In the genomic region with DNA sequence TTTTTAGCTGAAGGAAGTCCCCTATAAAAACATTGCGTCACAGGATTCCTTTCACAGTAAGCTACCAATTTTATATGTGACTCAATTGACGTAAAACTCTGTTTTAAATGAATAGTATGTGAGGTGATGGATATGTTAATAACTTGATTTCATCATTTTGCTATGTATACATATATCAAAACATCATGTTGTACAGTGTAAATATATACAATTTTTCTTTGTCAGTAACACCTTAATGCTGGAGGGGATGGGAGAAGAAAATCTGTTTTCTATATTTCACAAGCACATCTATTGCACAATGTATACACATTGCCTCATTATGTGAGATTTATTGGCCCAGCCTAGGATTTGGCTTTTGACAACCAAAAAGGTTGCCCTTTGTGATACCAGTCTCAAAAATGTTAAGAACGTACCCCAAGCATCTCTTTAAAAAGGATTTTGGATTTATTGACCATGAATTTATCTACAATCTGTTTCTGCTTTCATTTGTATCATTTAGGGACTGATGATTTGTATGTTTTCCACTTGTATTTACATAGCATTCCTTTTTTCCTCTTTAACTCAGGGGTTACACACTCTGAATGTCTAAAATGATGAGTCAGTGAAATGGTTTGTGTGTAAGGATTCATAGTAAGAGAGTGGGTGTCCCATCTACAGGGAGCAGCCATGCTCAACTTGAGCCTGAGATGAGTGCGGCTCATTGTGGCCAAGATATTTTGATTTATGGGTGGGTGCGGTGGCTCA, we compare ENCODE assay signal across 9 cellular contexts.
DNase-seq lines count a peak whose midpoint lies in the region; ATAC-seq and TF ChIP-seq lines count a peak whose summit lies in the region.
"Had no signal": no experiment of that assay in that cellular context is flagged by ENCODE, and none has a peak within 500 bp of the region (broad histone marks: within the 10 kb centered on the region; RNA-seq: fewer than 3 reads in every experiment).

No MANE protein-coding gene starts in this region.

- peaks cover 22% of the 10 kb centered on the region for H3K9me1 ChIP-seq in IMR-90 (ENCODE audit: insufficient read depth, low read length)

- no peak overlapping the region for H2AK5ac ChIP-seq in IMR-90 (ENCODE audit: low read depth, low read length)

- 0 out of 4 replicates have a peak overlapping the region, but pooled peaks of 1 of the 2 experiments have one; percentile 37 for H4K8ac ChIP-seq in IMR-90 (ENCODE audit: low read depth in 2 of 2, low read length in 2 of 2)

- no peak overlapping the region for H3K4ac ChIP-seq in IMR-90 (ENCODE audit: low read depth, low read length)

- ATAC-seq in IMR-90 (ENCODE audit: low read depth): peak; percentile 92
- no peak for ATAC-seq in left ventricle myocardium superior
- ATAC-seq: GM23338 had no signal

- CTCF ChIA-PET in IMR-90 (lab: Yijun Ruan, JAX): no interaction called here

- no peak overlapping the region for H2BK20ac ChIP-seq in IMR-90 (ENCODE audit: low read depth, low read length)

- H3K14ac ChIP-seq in IMR-90 (replicated peaks; ENCODE audit: low read depth, low read length): no peak overlapping the region

- POLR2A ChIA-PET in IMR-90 (lab: Charles Lee; ENCODE audit: unreplicated experiment): no interaction called here

- no peak overlapping the region for H2BK120ac ChIP-seq in IMR-90 (ENCODE audit: low read depth, low read length)

- peak overlapping the region; percentile 36; the same call in 1 of the 2 replicates for H4K91ac ChIP-seq in IMR-90 (ENCODE audit: insufficient read depth, low read depth, low read length)

- no peaks in the 10 kb centered on the region for H3K27me3 ChIP-seq in BLaER1 treated with 17β-estradiol and CSF1 and Interleukin-3, amounts not matched to agents 10 nM and 100 nM
- no peaks in the 10 kb centered on the region for H3K27me3 ChIP-seq in IMR-90 (ENCODE audit: control insufficient read depth, insufficient read depth, low read length)
- H3K27me3 ChIP-seq in adipocyte (replicated peaks; ENCODE audit: control insufficient read depth, insufficient read depth, low read length): no peaks in the 10 kb centered on the region
- no peaks in the 10 kb centered on the region for H3K27me3 ChIP-seq in liver (ENCODE audit: control insufficient read depth in 4 of 4, insufficient read depth in 4 of 4, low read length in 3 of 4)
- no peaks in the 10 kb centered on the region for H3K27me3 ChIP-seq in thyroid gland

- no peak for TF ChIP-seq RAD21 in IMR-90 (IDR thresholded peaks at IDR 0.05; ENCODE audit: low read length)
- peak; percentile 44 to 54 for TF ChIP-seq RAD21 in liver (IDR thresholded peaks at IDR 0.05)

- peak overlapping the region in 7 of 11 experiments; percentile 14 to 90 (median 64); a peak in 14 of 22 replicates for H3K4me2 ChIP-seq in BLaER1 treated with 17β-estradiol and CSF1 and Interleukin-3, amounts not matched to agents 10 nM and 100 nM
- H3K4me2 ChIP-seq in IMR-90 (ENCODE audit: low read depth, low read length): peak overlapping the region; percentile 41; the same call in 1 of the 2 replicates
- H3K4me2 ChIP-seq: GM23338 had no signal

- H3K4me3 ChIP-seq in BLaER1 treated with 17β-estradiol and CSF1 and Interleukin-3, amounts not matched to agents 10 nM and 100 nM: no peak overlapping the region
- H3K4me3 ChIP-seq in IMR-90 (ENCODE audit: insufficient read depth, low read depth, low read length) (no peak overlapping the region), adipocyte (ENCODE audit: low read length) (no peak overlapping the region), liver (ENCODE audit: low read depth in 1 of 3, low read length in 3 of 3) (no peak overlapping the region), thyroid gland (replicated peaks in 1 of 3) (no peak overlapping the region)
- H3K4me3 ChIP-seq: GM23338 had no signal

- TF ChIP-seq CTCF in IMR-90 (conservative IDR thresholded peaks at IDR 0.05; ENCODE audit: low read depth, low read length) (no peak), liver (IDR thresholded peaks at IDR 0.05; ENCODE audit: low read depth, low read length, missing input control) (no peak), thyroid gland (IDR thresholded peaks at IDR 0.05) (no peak)

- no peaks in the 10 kb centered on the region for H3K9me3 ChIP-seq in BLaER1 treated with 17β-estradiol and CSF1 and Interleukin-3, amounts not matched to agents 10 nM and 100 nM (replicated peaks in 1 of 11)
- H3K9me3 ChIP-seq in IMR-90 (ENCODE audit: control insufficient read depth, insufficient read depth, low read length) (no peaks in the 10 kb centered on the region), adipocyte (ENCODE audit: control insufficient read depth, low read length) (no peaks in the 10 kb centered on the region), liver (ENCODE audit: control insufficient read depth in 4 of 4, low read length in 3 of 4) (no peaks in the 10 kb centered on the region), thyroid gland (no peaks in the 10 kb centered on the region)

- H3K4me1 ChIP-seq in BLaER1 treated with 17β-estradiol and CSF1 and Interleukin-3, amounts not matched to agents 10 nM and 100 nM: peaks cover 46 to 78% (median 57%) of the 10 kb centered on the region in 10 experiments
- H3K4me1 ChIP-seq in IMR-90 (ENCODE audit: control insufficient read depth, insufficient read depth, low read length): peaks cover 22% of the 10 kb centered on the region
- peaks cover 19% of the 10 kb centered on the region for H3K4me1 ChIP-seq in adipocyte (ENCODE audit: control insufficient read depth, insufficient read depth, low read length)
- peaks cover 18 to 39% (median 30%) of the 10 kb centered on the region in 4 donors for H3K4me1 ChIP-seq in liver (ENCODE audit: control insufficient read depth in 4 of 4, insufficient read depth in 4 of 4, low read length in 3 of 4)
- peaks cover 8 to 56% of the 10 kb centered on the region in 2 donors for H3K4me1 ChIP-seq in thyroid gland

- peaks cover 44 to 74% of the 10 kb centered on the region in 2 experiments for H3K79me1 ChIP-seq in IMR-90 (ENCODE audit: low read depth in 1 of 2, low read length in 2 of 2)

- intact Hi-C loops in IMR-90 (cut with micrococcal nuclease): no loop called here
- intact Hi-C loops in left ventricle myocardium superior (cut with micrococcal nuclease): loop anchor here (10.0 kb wide), 1 partner anchor 58 kb away; no protein-coding TSS in a partner anchor
- intact Hi-C loops in thyroid gland (cut with DNase I): no loop called here

- 45% methylated on average over 2 of the region's 5 CpGs; no CpG with 5 or more reads in 1 of the 2 experiments for WGBS in IMR-90 (ENCODE audit: extremely low coverage in 2 of 2, insufficient read length in 1 of 2), 2 experiments
- WGBS in liver: 59% methylated on average over 5 of the region's 5 CpGs
- WGBS in thyroid gland, 2 donors: 69 to 74% methylated on average over 5 of the region's 5 CpGs

- in situ Hi-C loops in IMR-90 (cut with MboI; ENCODE audit: low sequenced_read_pairs): no loop called here

- no peak overlapping the region for H2AK9ac ChIP-seq in IMR-90 (replicated peaks; ENCODE audit: low read depth, low read length, poor library complexity)

- H3K36me3 ChIP-seq in BLaER1 treated with 17β-estradiol and CSF1 and Interleukin-3, amounts not matched to agents 10 nM and 100 nM: peaks cover 5 to 34% (median 18%) of the 10 kb centered on the region in 11 experiments; a peak in 15 of 22 replicates
- H3K36me3 ChIP-seq in IMR-90 (ENCODE audit: control insufficient read depth, insufficient read depth, low read length): peaks cover 12% of the 10 kb centered on the region
- peaks cover 10% of the 10 kb centered on the region for H3K36me3 ChIP-seq in adipocyte (ENCODE audit: control insufficient read depth, insufficient read depth, low read length, severe bottlenecking)
- no peaks in the 10 kb centered on the region for H3K36me3 ChIP-seq in liver (ENCODE audit: control insufficient read depth in 4 of 4, insufficient read depth in 3 of 4, low read depth in 1 of 4, low read length in 3 of 4)
- H3K36me3 ChIP-seq in thyroid gland: no peaks in the 10 kb centered on the region

- TF ChIP-seq POLR2A in IMR-90 (IDR thresholded peaks at IDR 0.05; ENCODE audit: low read depth, low read length) (no peak), thyroid gland (IDR thresholded peaks at IDR 0.05) (no peak)

- 0 out of 22 replicates have a peak overlapping the region, but pooled peaks of 1 of the 11 experiments have one; percentile 1 for H3K9ac ChIP-seq in BLaER1 treated with 17β-estradiol and CSF1 and Interleukin-3, amounts not matched to agents 10 nM and 100 nM
- H3K9ac ChIP-seq in IMR-90 (ENCODE audit: low read depth, low read length): no peak overlapping the region
- H3K9ac ChIP-seq in adipocyte (ENCODE audit: low read length): no peak overlapping the region
- H3K9ac ChIP-seq in liver (ENCODE audit: low read depth in 1 of 2, low read length in 2 of 2): no peak overlapping the region

- DNase-seq in IMR-90 (peak; percentile 90), adipocyte (ENCODE audit: low read depth) (peak; percentile 90), anterior cingulate cortex (lab: John Stamatoyannopoulos, UW) (no peak), COR-L47 (lab: John Stamatoyannopoulos, UW) (no peak), left ventricle myocardium superior (no peak), thyroid gland (no peak)

- peak overlapping the region; percentile 25 for H3K18ac ChIP-seq in IMR-90 (ENCODE audit: low read depth, low read length)

- H2BK15ac ChIP-seq in IMR-90 (ENCODE audit: low read depth, low read length): no peak overlapping the region

- no peak overlapping the region for H2AFZ ChIP-seq in IMR-90 (replicated peaks; ENCODE audit: low read length, poor library complexity)
- H2AFZ ChIP-seq: GM23338 had no signal

- peak overlapping the region in 4 of 11 experiments; percentile 51 to 89 (median 74); a peak in 10 of 22 replicates for H3K27ac ChIP-seq in BLaER1 treated with 17β-estradiol and CSF1 and Interleukin-3, amounts not matched to agents 10 nM and 100 nM
- peak overlapping the region; percentile 79; the same call in 1 of the 2 replicates for H3K27ac ChIP-seq in IMR-90 (ENCODE audit: insufficient read depth, low read length)
- H3K27ac ChIP-seq in liver (ENCODE audit: low read depth in 1 of 2, low read length in 2 of 2): peak overlapping the region; percentile 52 to 73
- peak overlapping the region in 1 of 3 donors; percentile 25 for H3K27ac ChIP-seq in thyroid gland

- H4K5ac ChIP-seq in IMR-90 (ENCODE audit: low read depth, low read length): no peak overlapping the region

- H2BK5ac ChIP-seq in IMR-90 (ENCODE audit: low read depth, low read length, poor library complexity, severe bottlenecking): peak overlapping the region; percentile 94

- BruUV-seq in IMR-90 (replicated peaks; lab: Mats Ljungman, UMichigan): no TSS peak

- H3K56ac ChIP-seq in IMR-90 (ENCODE audit: extremely low read depth, insufficient read depth, low read length): no peak overlapping the region

- peaks cover 0 to 18% (median 0%) of the 10 kb centered on the region in 11 experiments; a peak in 5 of 22 replicates for H4K20me1 ChIP-seq in BLaER1 treated with 17β-estradiol and CSF1 and Interleukin-3, amounts not matched to agents 10 nM and 100 nM
- H4K20me1 ChIP-seq in IMR-90 (ENCODE audit: insufficient read depth, low read length): peaks cover 9% of the 10 kb centered on the region; the same call in 1 of the 2 replicates

- dilution Hi-C loops in IMR-90 (cut with HindIII; ENCODE audit: low sequenced_read_pairs, unreplicated experiment): no loop called here

- H3K23ac ChIP-seq in IMR-90 (ENCODE audit: low read depth, low read length): no peak overlapping the region

TF ChIP-seq in liver, 16 proteins besides CTCF, POLR2A, EP300 and RAD21 (continues in another document):
- TF ChIP-seq SP1 (IDR thresholded peaks at IDR 0.05): no peak

Comparison
In these comparisons a context has a peak if more than half of its experiments do, and no peak if none do; other contexts are left out.
1. DNase-seq: peak in IMR-90 (single experiment) and adipocyte (single experiment); none in anterior cingulate cortex (0 of 58), COR-L47 (single experiment), left ventricle myocardium superior (single experiment) and thyroid gland (0 of 2).